8 cellular contexts compared by ENCODE assay signal in the genomic region with DNA sequence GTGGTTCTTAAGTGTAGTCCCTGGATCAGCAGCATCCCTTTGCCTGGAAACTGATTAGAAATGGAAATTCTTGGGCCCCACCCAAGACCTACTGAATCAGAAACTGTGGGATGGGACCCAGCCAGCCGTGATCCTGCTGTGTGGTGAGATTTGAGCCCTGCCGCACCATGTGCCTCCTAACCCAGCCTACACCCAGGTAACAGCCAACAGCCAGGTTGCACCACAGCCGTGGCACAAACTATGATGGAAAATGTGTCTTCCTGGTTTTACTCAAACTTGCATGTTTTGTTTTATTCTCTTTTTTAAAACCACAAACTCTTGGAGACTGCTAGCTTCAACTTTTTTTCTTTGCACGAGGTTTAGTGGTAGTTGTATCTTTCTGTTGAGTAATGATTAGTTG. TPM values are rescaled to one million over a fixed set of nuclear protein-coding genes. Genes with fewer than 3 reads are reported as not detected.
DNase-seq lines count a peak whose midpoint lies in the region; ATAC-seq and TF ChIP-seq lines count a peak whose summit lies in the region.

No MANE protein-coding gene starts in this region.

- no peaks in the 10 kb centered on the region for H3K27me3 ChIP-seq in upper lobe of right lung

- H3K4me1 ChIP-seq in upper lobe of right lung = peaks cover 70% of the 10 kb centered on the region

- TF ChIP-seq CTCF in mesothelial cell of epicardium (IDR thresholded peaks at IDR 0.05; ENCODE audit: unreplicated experiment) (no peak), upper lobe of right lung (IDR thresholded peaks at IDR 0.05) (no peak)

- ATAC-seq in Right ventricle myocardium superior (ENCODE audit: poor library complexity) (no peak), upper lobe of right lung (no peak)

- peak overlapping the region; percentile 72 for H3K27ac ChIP-seq in upper lobe of right lung

- peaks cover 41% of the 10 kb centered on the region for H3K4me1 Mint-ChIP-seq in mesothelial cell of epicardium

- H3K4me3 ChIP-seq in upper lobe of right lung = peak overlapping the region; percentile 91

- H3K27me3 Mint-ChIP-seq in mesothelial cell of epicardium (ENCODE audit: low read depth) = no peaks in the 10 kb centered on the region

- DNase-seq in Right ventricle myocardium superior (peak; percentile 38), cardiac septum (ENCODE audit: low spot score) (no peak), amniotic epithelial cell (ENCODE audit: low read depth) (peak; percentile 64), mesothelial cell of epicardium (ENCODE audit: low spot score in 2 of 2, unreplicated experiment in 2 of 2) (no peak), upper lobe of right lung (no peak), medulla oblongata (ENCODE audit: extremely low spot score) (no peak), NCI-H446 treated with DMSO at 0.1 percent for 48 hours (lab: John Stamatoyannopoulos, UW) (no peak), C1 segment of cervical spinal cord (lab: John Stamatoyannopoulos, UW) (no peak)

- intact Hi-C loops in Right ventricle myocardium superior (cut with DNase I) = no loop called here
- intact Hi-C loops in cardiac septum (cut with DNase I) = no loop called here
- intact Hi-C loops in upper lobe of right lung (cut with DNase I) = loop anchor here (10.0 kb wide), 1 partner anchor 58 kb away; no protein-coding TSS in a partner anchor

- H3K4me3 Mint-ChIP-seq in mesothelial cell of epicardium = peak overlapping the region; percentile 25

- H3K9me3 Mint-ChIP-seq in mesothelial cell of epicardium = no peaks in the 10 kb centered on the region

- H3K36me3 Mint-ChIP-seq in mesothelial cell of epicardium = peaks cover 3% of the 10 kb centered on the region

- H3K36me3 ChIP-seq in upper lobe of right lung = peaks cover 8% of the 10 kb centered on the region

- no peaks in the 10 kb centered on the region for H3K9me3 ChIP-seq in upper lobe of right lung

- no peak overlapping the region for H3K27ac Mint-ChIP-seq in mesothelial cell of epicardium

RNA-seq across cellular contexts. Expression of a gene that starts 2.6 kb away (rescaled TPM):
- 31.9 TPM for total RNA-seq in Right ventricle myocardium superior
- 30.5 TPM for total RNA-seq in cardiac septum
- 27.8 to 28.7 TPM (median 27.8 TPM) in 3 replicates for total RNA-seq in mesothelial cell of epicardium
- 103 TPM for total RNA-seq in upper lobe of right lung

Comparison
In these comparisons a context has a peak if more than half of its experiments do, and no peak if none do; other contexts are left out.
1. DNase-seq: peak in Right ventricle myocardium superior (single experiment) and amniotic epithelial cell (single experiment); none in cardiac septum (single experiment), mesothelial cell of epicardium (0 of 2), upper lobe of right lung (single experiment), medulla oblongata (single experiment), NCI-H446 treated with DMSO at 0.1 percent for 48 hours (single experiment) and C1 segment of cervical spinal cord (0 of 14).